Comparison of ENCODE assay signal across 26 cellular contexts in the genomic region with DNA sequence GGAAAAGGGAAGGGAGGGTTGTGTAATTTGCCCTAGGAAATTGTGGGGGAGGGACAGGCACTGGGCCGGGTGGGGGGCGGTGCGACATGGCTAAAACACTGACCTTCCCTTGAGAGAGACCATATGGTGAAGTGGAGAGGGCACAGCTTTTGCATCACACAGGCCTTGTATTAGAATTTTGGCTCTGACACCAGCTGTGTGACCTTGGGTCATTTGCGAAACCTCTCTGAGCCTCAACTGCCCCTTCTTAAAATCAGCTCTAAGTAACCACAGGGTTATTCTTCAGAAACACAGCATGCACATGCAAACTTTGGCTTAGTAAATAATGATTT. TPM values are rescaled to one million over a fixed set of nuclear protein-coding genes. Genes with fewer than 3 reads are reported as not detected.
A peak's percentile ranks its signal among the peaks of the same experiment; 100 is the strongest.
DNase-seq lines count a peak whose midpoint lies in the region; ATAC-seq and TF ChIP-seq lines count a peak whose summit lies in the region.
"Had no signal": no experiment of that assay in that cellular context is flagged by ENCODE, and none has a peak within 500 bp of the region (broad histone marks: within the 10 kb centered on the region; RNA-seq: fewer than 3 reads in every experiment).

No MANE protein-coding gene starts in this region.

- no peak overlapping the region for H3K4me2 ChIP-seq in mammary epithelial cell (ENCODE audit: insufficient read depth, low read depth, low read length)

- dilution Hi-C loops in mammary epithelial cell (cut with HindIII; ENCODE audit: low sequenced_read_pairs): no loop called here

- H3K4me3 Mint-ChIP-seq in glutamatergic neuron (ENCODE audit: unreplicated experiment): no peak overlapping the region
- H3K4me3 Mint-ChIP-seq in activated T-cell treated with anti-CD3 and anti-CD28 coated beads, Interleukin-2, amount 50 U/mL, for 4 hours: no peak overlapping the region
- H3K4me3 Mint-ChIP-seq: activated T-helper 1 cell treated with anti-CD3 and anti-CD28 coated beads, Interleukin-12 subunit alpha, Interleukin-12 subunit beta, Interleukin-2, Interleukin-4 antibody, amounts not matched to agents 30 ng/mL and 10 ng/mL and 1 ng/mL, durations not matched to agents 14 hours and 24 hours and 36 hours; CD4-positive, alpha-beta memory T cell; dendritic cell treated with granulocyte-macrophage colony-stimulating factor and Interleukin-4, amounts not matched to agents 40 ng/mL and 50 ng/mL, for 4 days; endodermal cell; stimulated activated naive CD8-positive, alpha-beta T cell treated with anti-CD3 and anti-CD28 coated beads, Interleukin-15, Interleukin-2, amounts not matched to agents 100 ng/mL and 50 ng/mL, for 24 hours had no signal

- in situ Hi-C loops in mammary epithelial cell (cut with MboI; ENCODE audit: low sequenced_read_pairs in 2 of 2): no loop called here

- H3K9me3 ChIP-seq in heart left ventricle: peaks cover 0 to 7% (median 0%) of the 10 kb centered on the region in 12 donors
- H3K9me3 ChIP-seq in mammary epithelial cell (replicated peaks; ENCODE audit: insufficient read depth, low read length): no peaks in the 10 kb centered on the region
- H3K9me3 ChIP-seq: psoas muscle had no signal

- peaks cover 17% of the 10 kb centered on the region for H3K4me1 Mint-ChIP-seq in glutamatergic neuron (ENCODE audit: low read depth, unreplicated experiment)
- H3K4me1 Mint-ChIP-seq in activated T-cell treated with anti-CD3 and anti-CD28 coated beads, Interleukin-2, amount 50 U/mL, for 4 hours (ENCODE audit: low read depth): no peaks in the 10 kb centered on the region
- H3K4me1 Mint-ChIP-seq: CD4-positive, alpha-beta memory T cell had no signal

- peak in 3 of 4 donors; percentile 18 to 49 (median 36) for ATAC-seq in heart left ventricle
- peak; percentile 34 for ATAC-seq in sciatic nerve
- no peak for ATAC-seq in HG03521 (IDR thresholded peaks at IDR 0.05; ENCODE audit: unreplicated experiment)
- ATAC-seq in activated T-cell treated with anti-CD3 and anti-CD28 coated beads, Interleukin-2, amount 50 U/mL, for 4 hours: no peak
- ATAC-seq: activated CD4-positive, CD25-positive, alpha-beta regulatory T cell treated with anti-CD3 and anti-CD28 coated beads, Interleukin-2, amount 50 U/mL, for 24 hours; esophagus mucosa; psoas muscle had no signal

- H3K36me3 ChIP-seq in heart left ventricle: peaks cover 0 to 6% (median 0%) of the 10 kb centered on the region in 9 donors
- H3K36me3 ChIP-seq in mammary epithelial cell (ENCODE audit: insufficient read depth, low read length): no peaks in the 10 kb centered on the region

- peak overlapping the region; percentile 77 for H3K27ac Mint-ChIP-seq in glutamatergic neuron (ENCODE audit: unreplicated experiment)
- H3K27ac Mint-ChIP-seq: activated T-helper 1 cell treated with anti-CD3 and anti-CD28 coated beads, Interleukin-12 subunit alpha, Interleukin-12 subunit beta, Interleukin-2, Interleukin-4 antibody, amounts not matched to agents 30 ng/mL and 10 ng/mL and 1 ng/mL, durations not matched to agents 14 hours and 24 hours and 36 hours; CD4-positive, alpha-beta memory T cell; dendritic cell treated with granulocyte-macrophage colony-stimulating factor and Interleukin-4, amounts not matched to agents 40 ng/mL and 50 ng/mL, for 4 days; endodermal cell; stimulated activated naive CD8-positive, alpha-beta T cell treated with anti-CD3 and anti-CD28 coated beads, Interleukin-15, Interleukin-2, amounts not matched to agents 100 ng/mL and 50 ng/mL, for 24 hours had no signal

- H3K4me3 ChIP-seq in heart left ventricle (no peak overlapping the region), coronary artery (no peak overlapping the region), mammary epithelial cell (replicated peaks in 1 of 3; ENCODE audit: insufficient read depth in 1 of 3, low read depth in 2 of 3, low read length in 3 of 3) (no peak overlapping the region)
- H3K4me3 ChIP-seq: psoas muscle had no signal

- TF ChIP-seq CTCF in heart left ventricle (IDR thresholded peaks at IDR 0.05) (no peak), coronary artery (IDR thresholded peaks at IDR 0.05) (no peak), glutamatergic neuron (IDR thresholded peaks at IDR 0.05; ENCODE audit: partially characterized antibody, unreplicated experiment) (no peak), mammary epithelial cell (conservative IDR thresholded peaks at IDR 0.05 in 1 of 2, IDR thresholded peaks at IDR 0.05 in 1 of 2; ENCODE audit: extremely low read depth in 1 of 2, insufficient read depth in 1 of 2, low read depth in 1 of 2, low read length in 2 of 2) (no peak)

- no peaks in the 10 kb centered on the region for H3K27me3 ChIP-seq in heart left ventricle
- no peaks in the 10 kb centered on the region for H3K27me3 ChIP-seq in mammary epithelial cell (ENCODE audit: insufficient read depth, low read length)

- H3K36me3 Mint-ChIP-seq in glutamatergic neuron (ENCODE audit: unreplicated experiment): no peaks in the 10 kb centered on the region
- no peaks in the 10 kb centered on the region for H3K36me3 Mint-ChIP-seq in activated T-cell treated with anti-CD3 and anti-CD28 coated beads, Interleukin-2, amount 50 U/mL, for 4 hours (ENCODE audit: insufficient read depth)
- H3K36me3 Mint-ChIP-seq: CD4-positive, alpha-beta memory T cell had no signal

- DNase-seq in heart left ventricle: no peak
- no peak for DNase-seq in cardiac septum (ENCODE audit: low spot score)
- DNase-seq in coronary artery (ENCODE audit: low spot score): peak; percentile 55
- DNase-seq in glutamatergic neuron: peak; percentile 33
- DNase-seq in sciatic nerve (ENCODE audit: low spot score): no peak
- DNase-seq in mammary epithelial cell: no peak
- DNase-seq in activated T-cell treated with anti-CD3 and anti-CD28 coated beads, Interleukin-2, amount 50 U/mL, for 4 hours: no peak
- DNase-seq: activated CD4-positive, alpha-beta T cell treated with anti-CD3 and anti-CD28 coated beads, Interleukin-2, amount 50 U/mL, for 48 hours; activated naive CD4-positive, alpha-beta T cell treated with anti-CD3 and anti-CD28 coated beads, Interleukin-2, amount 50 U/mL, for 16 hours; aorta; caudate nucleus; CD4-positive, alpha-beta memory T cell; head of caudate nucleus; kidney glomerular epithelial cell; NCI-H1092; NCI-H187 treated with DMSO at 0.1 percent for 48 hours; NCI-H526 treated with DMSO at 0.1 percent for 48 hours; psoas muscle; T-helper 1 cell had no signal

- no peak overlapping the region for H3K9ac ChIP-seq in mammary epithelial cell (ENCODE audit: insufficient read depth, low read length)

- H2AFZ ChIP-seq in mammary epithelial cell (ENCODE audit: low read depth, low read length): no peak overlapping the region

- WGBS in heart left ventricle, 4 donors: 67 to 71% (median 69%) methylated on average over 4 of the region's 4 CpGs
- 92% methylated on average over 1 of the region's 4 CpGs for WGBS in mammary epithelial cell (ENCODE audit: low coverage, missing lambda C conversion rate)

- no peaks in the 10 kb centered on the region for H3K79me2 ChIP-seq in mammary epithelial cell (ENCODE audit: insufficient read depth, low read length)

- TF ChIP-seq POLR2A in heart left ventricle (IDR thresholded peaks at IDR 0.05): no peak

- no TSS peak for BruUV-seq in mammary epithelial cell (replicated peaks; lab: Mats Ljungman, UMichigan)

- H3K27ac ChIP-seq in heart left ventricle (no peak overlapping the region), coronary artery (peak overlapping the region in 1 of 2 donors; percentile 67), mammary epithelial cell (ENCODE audit: insufficient read depth, low read depth, low read length) (no peak overlapping the region)
- H3K27ac ChIP-seq: psoas muscle had no signal

- CTCF ChIA-PET in mammary epithelial cell (lab: Charles Lee; ENCODE audit: low non-redundant PET): no interaction called here

- H3K27me3 Mint-ChIP-seq in glutamatergic neuron (ENCODE audit: unreplicated experiment): no peaks in the 10 kb centered on the region
- no peaks in the 10 kb centered on the region for H3K27me3 Mint-ChIP-seq in activated T-cell treated with anti-CD3 and anti-CD28 coated beads, Interleukin-2, amount 50 U/mL, for 4 hours (ENCODE audit: low read depth)
- H3K27me3 Mint-ChIP-seq: dendritic cell treated with granulocyte-macrophage colony-stimulating factor and Interleukin-4, amounts not matched to agents 40 ng/mL and 50 ng/mL, for 4 days had no signal

- H3K4me1 ChIP-seq in heart left ventricle: peaks cover 0 to 18% (median 0%) of the 10 kb centered on the region in 12 donors
- no peaks in the 10 kb centered on the region for H3K4me1 ChIP-seq in mammary epithelial cell (ENCODE audit: insufficient read depth, low read length)
- H3K4me1 ChIP-seq: psoas muscle had no signal

- intact Hi-C loops in heart left ventricle (cut with DNase I) (no loop called here), cardiac septum (cut with DNase I) (no loop called here), sciatic nerve (cut with DNase I) (no loop called here), mammary epithelial cell (cut with micrococcal nuclease) (no loop called here)

- H3K9me3 Mint-ChIP-seq in glutamatergic neuron (ENCODE audit: unreplicated experiment): peaks cover 3% of the 10 kb centered on the region
- H3K9me3 Mint-ChIP-seq in activated T-cell treated with anti-CD3 and anti-CD28 coated beads, Interleukin-2, amount 50 U/mL, for 4 hours: no peaks in the 10 kb centered on the region
- H3K9me3 Mint-ChIP-seq: activated T-helper 1 cell treated with anti-CD3 and anti-CD28 coated beads, Interleukin-12 subunit alpha, Interleukin-12 subunit beta, Interleukin-2, Interleukin-4 antibody, amounts not matched to agents 30 ng/mL and 10 ng/mL and 1 ng/mL, durations not matched to agents 14 hours and 24 hours and 36 hours; dendritic cell treated with granulocyte-macrophage colony-stimulating factor and Interleukin-4, amounts not matched to agents 40 ng/mL and 50 ng/mL, for 4 days had no signal

- no peaks in the 10 kb centered on the region for H4K20me1 ChIP-seq in mammary epithelial cell (ENCODE audit: insufficient read depth, low read length)

RNA-seq across cellular contexts. Expression of gene PDGFRA, which starts 25.8 kb away (rescaled TPM):
- total RNA-seq in heart left ventricle (10 to 100 TPM in 8 of 9 donors, 1 to 10 TPM in 1; 8.0 to 58.1 (median 22.6) TPM), cardiac septum (23.4 TPM), glutamatergic neuron (ENCODE audit: unreplicated experiment) (14.1 TPM), sciatic nerve (131 TPM), mammary epithelial cell (1 to 10 TPM in 1 of 2 donors, under 1 TPM in 1; 0.33 to 2.2 TPM)
- polyA plus RNA-seq in heart left ventricle (10 to 100 TPM in 1 of 2 donors, 1 to 10 TPM in 1; 4.3 to 17.6 TPM), mammary epithelial cell (0.20 TPM)
- polyA minus RNA-seq in mammary epithelial cell: not detected
- under 1 TPM; 0.05 to 0.22 (median 0.11) TPM for total RNA-seq in activated T-cell treated with anti-CD3 and anti-CD28 coated beads, Interleukin-2, amount 50 U/mL, for 4 hours
- total RNA-seq: CD4-positive, alpha-beta memory T cell had no signal
- polyA plus RNA-seq: CD4-positive, alpha-beta memory T cell had no signal

Comparison
In these comparisons a context has a peak if more than half of its experiments do, and no peak if none do; other contexts are left out.
1. ATAC-seq: peak in heart left ventricle (3 of 4) and sciatic nerve (single experiment); none in HG03521 (single experiment) and activated T-cell treated with anti-CD3 and anti-CD28 coated beads, Interleukin-2, amount 50 U/mL, for 4 hours (0 of 2).
2. DNase-seq: peak in coronary artery (single experiment) and glutamatergic neuron (single experiment); none in heart left ventricle (0 of 5), cardiac septum (single experiment), sciatic nerve (single experiment), mammary epithelial cell (single experiment) and activated T-cell treated with anti-CD3 and anti-CD28 coated beads, Interleukin-2, amount 50 U/mL, for 4 hours (single experiment).